In the genomic region with DNA sequence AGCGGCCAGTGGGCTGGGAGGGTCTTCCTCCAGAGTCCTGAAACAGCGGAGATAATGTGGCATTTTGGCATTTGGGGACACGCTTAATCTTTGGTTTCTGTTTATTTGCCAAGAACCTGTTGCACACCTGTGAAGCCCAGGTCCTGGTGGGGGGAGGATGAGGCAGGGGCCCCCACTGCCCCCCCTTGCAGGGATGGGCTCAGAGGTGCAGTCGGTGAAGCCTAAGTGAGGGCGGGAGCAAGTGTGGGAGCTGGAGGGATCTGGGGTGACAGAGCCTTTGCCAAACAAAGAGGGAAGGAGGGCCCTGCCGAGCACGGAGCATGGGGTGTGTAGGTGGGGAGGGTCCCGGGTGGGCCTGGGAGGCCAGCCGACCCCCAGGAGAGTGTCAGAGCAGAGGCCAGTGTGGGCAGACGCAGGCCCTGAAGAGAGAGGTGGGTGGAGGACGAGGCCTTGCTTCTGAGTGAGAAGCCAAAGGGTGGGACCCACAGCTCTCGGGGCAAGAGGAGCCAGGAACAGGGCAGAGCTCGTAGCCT, we compare ENCODE assay signal across 9 cellular contexts.
"Had no signal": no experiment of that assay in that cellular context is flagged by ENCODE, and none has a peak within 500 bp of the region (broad histone marks: within the 10 kb centered on the region; RNA-seq: fewer than 3 reads in every experiment).

No MANE protein-coding gene starts in this region.

- H3K9me3 Mint-ChIP-seq: GM23338 had no signal

- H3K4me3 Mint-ChIP-seq: GM23338, H9, HFFc6 had no signal

- FAIRE-seq: H1, H54, HTR-8/SVneo, K562 had no signal

- DNase-seq: H9, HCEC 1CT, HFFc6, IMR-90 had no signal

- H3K4me3 ChIP-seq: GM23338, K562 had no signal

- ATAC-seq: K562 had no signal

- H3K27ac Mint-ChIP-seq: GM23338, H9, HFFc6 had no signal
